26 cellular contexts compared by ENCODE assay signal in the genomic region with DNA sequence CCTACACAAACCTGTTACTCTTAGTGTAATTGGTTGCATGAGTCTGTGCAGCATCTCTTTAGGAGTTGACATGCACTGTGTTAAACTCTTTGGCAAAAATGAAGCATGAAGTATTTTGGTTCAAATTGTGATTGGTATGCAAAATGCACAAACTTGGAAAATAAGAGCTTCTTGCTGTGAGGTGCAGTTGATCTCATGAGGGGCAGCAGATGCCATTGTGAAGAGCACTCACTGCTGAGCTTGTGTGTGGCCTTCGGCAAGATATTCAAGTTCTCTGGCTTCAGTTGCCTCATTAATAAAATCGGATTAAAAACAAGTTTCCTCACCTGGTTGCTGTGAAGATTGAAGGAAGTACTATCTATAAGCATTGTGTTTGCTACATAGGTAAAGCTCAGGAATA.
"Had no signal": no experiment of that assay in that cellular context is flagged by ENCODE, and none has a peak within 500 bp of the region (broad histone marks: within the 10 kb centered on the region; RNA-seq: fewer than 3 reads in every experiment).

No MANE protein-coding gene starts in this region.

- H3K4me1 ChIP-seq: adrenal gland, body of pancreas, breast epithelium, colonic mucosa had no signal

- FAIRE-seq: endometrium, endothelial cell of umbilical vein, frontal cortex had no signal

- DNase-seq: activated CD4-positive, alpha-beta memory T cell treated with anti-CD3 and anti-CD28 coated beads for 36 hours; activated CD4-positive, alpha-beta T cell treated with anti-CD3 and anti-CD28 coated beads for 36 hours; activated CD4-positive, alpha-beta T cell treated with anti-CD3 and anti-CD28 coated beads, Interleukin-2, amount 10 ng/mL, durations not matched to agents 24 days and 14 days; activated CD4-positive, CD25-positive, alpha-beta regulatory T cell; activated CD4-positive, CD25-positive, alpha-beta regulatory T cell treated with anti-CD3 and anti-CD28 coated beads, Interleukin-2, amount 50 U/mL, for 72 hours; activated CD8-positive, alpha-beta memory T cell treated with anti-CD3 and anti-CD28 coated beads, Interleukin-2, amount 10 ng/mL, durations not matched to agents 7 days and 5 days; activated CD8-positive, alpha-beta memory T cell treated with anti-CD3 and anti-CD28 coated beads, Interleukin-2, amount 50 U/mL, for 4 hours; activated CD8-positive, alpha-beta T cell treated with anti-CD3 and anti-CD28 coated beads, Interleukin-2, amount 10 ng/mL, durations not matched to agents 7 days and 5 days; activated effector memory CD4-positive, alpha-beta T cell treated with anti-CD3 and anti-CD28 coated beads, Interleukin-2, amount 50 U/mL, for 16 hours; activated naive CD4-positive, alpha-beta T cell treated with anti-CD3 and anti-CD28 coated beads for 36 hours; activated naive CD8-positive, alpha-beta T cell treated with anti-CD3 and anti-CD28 coated beads for 36 hours; activated naive CD8-positive, alpha-beta T cell treated with anti-CD3 and anti-CD28 coated beads, Interleukin-2, amount 50 U/mL, for 24 hours; activated T-cell treated with anti-CD3 and anti-CD28 coated beads, Interleukin-2, amount 50 U/mL, for 1 hour; activated T-cell treated with anti-CD3 and anti-CD28 coated beads, Interleukin-2, amount 50 U/mL, for 48 hours; adrenal gland; aorta; body of pancreas; colonic mucosa; effector CD8-positive, alpha-beta T cell; foreskin fibroblast; T-helper 2 cell had no signal

- H3K9me3 ChIP-seq: adrenal gland, body of pancreas, breast epithelium, colonic mucosa had no signal

- H3K36me3 ChIP-seq: adrenal gland, breast epithelium, colonic mucosa had no signal

- ATAC-seq: activated CD4-positive, alpha-beta T cell treated with anti-CD3 and anti-CD28 coated beads for 36 hours; activated CD8-positive, alpha-beta memory T cell treated with anti-CD3 and anti-CD28 coated beads, Interleukin-2, amount 10 ng/mL, durations not matched to agents 7 days and 5 days; activated CD8-positive, alpha-beta T cell treated with anti-CD3 and anti-CD28 coated beads, Interleukin-2, amount 10 ng/mL, durations not matched to agents 7 days and 5 days; activated naive CD8-positive, alpha-beta T cell treated with anti-CD3 and anti-CD28 coated beads, Interleukin-2, amount 50 U/mL, for 24 hours; body of pancreas had no signal

- H3K27ac ChIP-seq: adrenal gland, body of pancreas, breast epithelium, colonic mucosa, epithelial cell of prostate had no signal

- H3K4me3 ChIP-seq: adrenal gland, body of pancreas, breast epithelium, colonic mucosa had no signal

- H3K27me3 ChIP-seq: adrenal gland, body of pancreas, breast epithelium, colonic mucosa had no signal
